Comparison of ENCODE assay signal across 24 cellular contexts in the genomic region with DNA sequence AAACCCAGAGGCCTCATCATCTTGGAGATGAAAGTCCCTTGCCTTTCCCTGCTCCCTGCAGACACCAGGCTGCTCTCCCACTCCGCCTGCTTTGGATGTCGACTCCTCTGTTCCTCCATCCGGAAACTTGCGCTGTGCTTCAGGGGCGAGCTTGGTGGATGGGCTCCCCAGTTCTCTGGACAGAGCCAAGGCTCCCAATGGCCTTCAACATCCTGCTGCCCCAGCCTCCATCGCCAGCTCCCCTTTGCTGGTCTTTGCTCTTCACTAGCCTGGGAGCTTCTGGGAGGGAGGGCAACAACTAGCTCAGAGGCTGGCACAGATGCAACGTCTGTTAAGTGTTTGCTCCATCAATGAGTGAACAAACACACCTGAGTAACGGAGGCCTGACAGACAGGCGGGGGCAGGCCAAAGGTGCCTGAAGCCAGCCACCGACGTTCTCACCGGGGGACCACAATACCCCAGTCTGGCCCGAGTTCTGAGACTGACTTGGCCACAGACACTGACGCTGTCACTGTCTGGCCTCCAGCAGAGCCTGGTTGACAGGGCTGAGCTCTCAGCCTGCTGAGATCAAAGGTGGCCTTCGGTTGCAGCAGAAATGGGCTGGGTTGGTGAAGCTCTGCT. TPM values are rescaled to one million over a fixed set of nuclear protein-coding genes. Genes with fewer than 3 reads are reported as not detected.
DNase-seq lines count a peak whose midpoint lies in the region; ATAC-seq and TF ChIP-seq lines count a peak whose summit lies in the region.
"Had no signal": no experiment of that assay in that cellular context is flagged by ENCODE, and none has a peak within 500 bp of the region (broad histone marks: within the 10 kb centered on the region; RNA-seq: fewer than 3 reads in every experiment).

No MANE protein-coding gene starts in this region.

- H3K4me3 ChIP-seq in RWPE2 (ENCODE audit: severe bottlenecking) (no peak overlapping the region), lung (no peak overlapping the region)
- H3K4me3 ChIP-seq: colonic mucosa had no signal

- H3K4me1 ChIP-seq in RWPE2 (ENCODE audit: insufficient read depth, poor library complexity, severe bottlenecking) (no peaks in the 10 kb centered on the region), lung (ENCODE audit: control insufficient read depth in 2 of 2, insufficient read depth in 2 of 2, low read length in 2 of 2) (peaks cover 0 to 9% of the 10 kb centered on the region in 2 donors)
- H3K4me1 ChIP-seq: colonic mucosa, foreskin keratinocyte had no signal

- no peaks in the 10 kb centered on the region for H3K36me3 ChIP-seq in RWPE2 (ENCODE audit: low read depth)
- no peaks in the 10 kb centered on the region for H3K36me3 ChIP-seq in lung (ENCODE audit: control insufficient read depth in 2 of 2, insufficient read depth in 2 of 2, low read length in 2 of 2)
- H3K36me3 ChIP-seq: colonic mucosa, WERI-Rb-1 had no signal

- DNase-seq in natural killer cell (no peak), RWPE2 (ENCODE audit: low spot score) (no peak), lung (ENCODE audit: low spot score) (peak; percentile 52), endothelial cell (ENCODE audit: low spot score) (no peak)
- no peak for DNase-seq in natural killer cell treated with Interleukin-12 subunit alpha and Interleukin-12 subunit beta and Interleukin-15 and Interleukin-18, amount 100 ng/mL, for 72 hours (ENCODE audit: low spot score)
- DNase-seq: activated CD4-positive, alpha-beta memory T cell treated with anti-CD3 and anti-CD28 coated beads for 36 hours; activated T-cell treated with anti-CD3 and anti-CD28 coated beads, Interleukin-2, amount 50 U/mL, for 1 hour; Calu3; colonic mucosa; foreskin keratinocyte; H9; hypothalamus; IMR-90; nucleus accumbens; stimulated activated naive CD8-positive, alpha-beta T cell treated with anti-CD3 and anti-CD28 coated beads, Interleukin-15, Interleukin-2, amounts not matched to agents 100 U/mL and 50 U/mL, for 24 hours; trophoblast cell; WERI-Rb-1 had no signal

- ATAC-seq in natural killer cell (peak; percentile 48 to 75 (median 66)), RWPE2 (ENCODE audit: low read depth) (0 out of 3 replicates have a peak, but pooled peaks have one; percentile 10), lung (ENCODE audit: insufficient read depth, low FRiP score) (peak; percentile 22), HG02973 (IDR thresholded peaks at IDR 0.05; ENCODE audit: unreplicated experiment) (no peak), GM19324 (IDR thresholded peaks at IDR 0.05; ENCODE audit: low FRiP score, unreplicated experiment) (no peak), HG03196 (IDR thresholded peaks at IDR 0.05; ENCODE audit: unreplicated experiment) (no peak)
- ATAC-seq in natural killer cell treated with Interleukin-12 subunit alpha and Interleukin-12 subunit beta and Interleukin-15 and Interleukin-18, amount 100 ng/mL, for 72 hours, result no peak
- ATAC-seq: activated naive CD4-positive, alpha-beta T cell treated with anti-CD3 and anti-CD28 coated beads, Interleukin-2, amount 50 U/mL, for 72 hours; foreskin keratinocyte; right cardiac atrium; stimulated activated naive CD8-positive, alpha-beta T cell treated with anti-CD3 and anti-CD28 coated beads, Interleukin-15, Interleukin-2, amounts not matched to agents 100 U/mL and 50 U/mL, for 24 hours had no signal

- H3K4me1 Mint-ChIP-seq in natural killer cell (peaks cover 45 to 47% of the 10 kb centered on the region in 2 donors), endothelial cell (ENCODE audit: unreplicated experiment) (peaks cover 2% of the 10 kb centered on the region)
- peaks cover 34 to 41% of the 10 kb centered on the region in 2 donors for H3K4me1 Mint-ChIP-seq in natural killer cell treated with Interleukin-12 subunit alpha and Interleukin-12 subunit beta and Interleukin-15 and Interleukin-18, amount 100 ng/mL, for 72 hours (ENCODE audit: low read depth in 2 of 2)
- H3K4me1 Mint-ChIP-seq: H9 had no signal

- peaks cover 8% of the 10 kb centered on the region for H3K36me3 Mint-ChIP-seq in natural killer cell
- H3K36me3 Mint-ChIP-seq in natural killer cell treated with Interleukin-12 subunit alpha and Interleukin-12 subunit beta and Interleukin-15 and Interleukin-18, amount 100 ng/mL, for 72 hours, result peaks cover 9% of the 10 kb centered on the region
- H3K36me3 Mint-ChIP-seq in endothelial cell (ENCODE audit: low read depth, unreplicated experiment), result peaks cover 12% of the 10 kb centered on the region
- H3K36me3 Mint-ChIP-seq: activated CD4-positive, alpha-beta memory T cell treated with anti-CD3 and anti-CD28 coated beads for 36 hours had no signal

- H3K9me3 ChIP-seq in RWPE2 (ENCODE audit: severe bottlenecking) (peaks cover 3% of the 10 kb centered on the region), lung (ENCODE audit: control insufficient read depth in 2 of 2, insufficient read depth in 1 of 2, low read length in 1 of 2) (peaks cover 0 to 4% of the 10 kb centered on the region in 2 donors)
- H3K9me3 ChIP-seq: colonic mucosa had no signal

- H3K27ac ChIP-seq in RWPE2 (ENCODE audit: poor library complexity, severe bottlenecking) (no peak overlapping the region), lung (ENCODE audit: low read depth in 1 of 2, low read length in 1 of 2) (no peak overlapping the region)
- H3K27ac ChIP-seq: colonic mucosa, foreskin keratinocyte, WERI-Rb-1 had no signal

- H3K27ac Mint-ChIP-seq in natural killer cell (peak overlapping the region; percentile 56 to 94), endothelial cell (ENCODE audit: unreplicated experiment) (no peak overlapping the region)
- no peak overlapping the region for H3K27ac Mint-ChIP-seq in natural killer cell treated with Interleukin-12 subunit alpha and Interleukin-12 subunit beta and Interleukin-15 and Interleukin-18, amount 100 ng/mL, for 72 hours
- H3K27ac Mint-ChIP-seq: activated CD4-positive, alpha-beta memory T cell treated with anti-CD3 and anti-CD28 coated beads for 36 hours; mesothelial cell of epicardium had no signal

- TF ChIP-seq CTCF in natural killer cell (IDR thresholded peaks at IDR 0.05), result no peak
- no peak for TF ChIP-seq CTCF in RWPE2 (IDR thresholded peaks at IDR 0.05; ENCODE audit: poor library complexity, severe bottlenecking)
- TF ChIP-seq CTCF in lung (IDR thresholded peaks at IDR 0.05; ENCODE audit: control extremely low read depth, extremely low read depth), result no peak
- TF ChIP-seq CTCF in endothelial cell (IDR thresholded peaks at IDR 0.05; ENCODE audit: unreplicated experiment), result no peak

- H3K4me3 Mint-ChIP-seq in natural killer cell (peak overlapping the region; percentile 31), endothelial cell (ENCODE audit: unreplicated experiment) (no peak overlapping the region)
- H3K4me3 Mint-ChIP-seq in natural killer cell treated with Interleukin-12 subunit alpha and Interleukin-12 subunit beta and Interleukin-15 and Interleukin-18, amount 100 ng/mL, for 72 hours, result no peak overlapping the region
- H3K4me3 Mint-ChIP-seq: activated CD4-positive, alpha-beta memory T cell treated with anti-CD3 and anti-CD28 coated beads for 36 hours; H9; mesothelial cell of epicardium had no signal

- H3K9me3 Mint-ChIP-seq in natural killer cell (peaks cover 5 to 6% of the 10 kb centered on the region in 2 donors), endothelial cell (ENCODE audit: unreplicated experiment) (no peaks in the 10 kb centered on the region)
- H3K9me3 Mint-ChIP-seq in natural killer cell treated with Interleukin-12 subunit alpha and Interleukin-12 subunit beta and Interleukin-15 and Interleukin-18, amount 100 ng/mL, for 72 hours, result peaks cover 3% of the 10 kb centered on the region

- no peaks in the 10 kb centered on the region for H3K27me3 ChIP-seq in RWPE2 (ENCODE audit: insufficient read depth, poor library complexity, severe bottlenecking)
- H3K27me3 ChIP-seq in lung (ENCODE audit: control insufficient read depth, insufficient read depth), result no peaks in the 10 kb centered on the region
- H3K27me3 ChIP-seq: colonic mucosa had no signal

- 63 to 78% methylated on average over 15 of the region's 15 CpGs for WGBS in lung, 2 donors

- intact Hi-C loops in natural killer cell (cut with micrococcal nuclease), result no loop called here

- H3K27me3 Mint-ChIP-seq in natural killer cell (ENCODE audit: low read depth in 2 of 2) (peaks cover 0 to 9% of the 10 kb centered on the region in 2 donors), endothelial cell (ENCODE audit: unreplicated experiment) (peaks cover 8% of the 10 kb centered on the region)
- H3K27me3 Mint-ChIP-seq in natural killer cell treated with Interleukin-12 subunit alpha and Interleukin-12 subunit beta and Interleukin-15 and Interleukin-18, amount 100 ng/mL, for 72 hours, result peaks cover 6 to 8% of the 10 kb centered on the region in 2 donors
- H3K27me3 Mint-ChIP-seq: activated CD4-positive, alpha-beta memory T cell treated with anti-CD3 and anti-CD28 coated beads for 36 hours had no signal

RNA-seq across cellular contexts. Expression of gene RGMA, which starts 39.0 kb away (rescaled TPM):
- not detected for total RNA-seq in natural killer cell
- total RNA-seq in natural killer cell treated with Interleukin-12 subunit alpha and Interleukin-12 subunit beta and Interleukin-15 and Interleukin-18, amount 100 ng/mL, for 72 hours, result not detected
- total RNA-seq in lung, result 10 to 100 TPM in 1 of 2 donors, 1 to 10 TPM in 1; 6.6 to 11.3 TPM
- 1 to 10 TPM; 2.3 to 3.4 TPM for polyA plus RNA-seq in lung
- total RNA-seq in endothelial cell (ENCODE audit: unreplicated experiment), result 5.7 TPM
- total RNA-seq: T-helper 1 cell treated with Interleukin-12 subunit alpha and Interleukin-12 subunit beta and Interleukin-4 antibody, amounts not matched to agents 30 ng/mL and 1 ng/mL, for 36 hours had no signal

Comparison
In these comparisons a context has a peak if more than half of its experiments do, and no peak if none do; other contexts are left out.
1. ATAC-seq: peak in natural killer cell (3 of 3), RWPE2 (single experiment) and lung (single experiment); none in natural killer cell treated with Interleukin-12 subunit alpha and Interleukin-12 subunit beta and Interleukin-15 and Interleukin-18, amount 100 ng/mL, for 72 hours (0 of 2), HG02973 (single experiment), GM19324 (single experiment) and HG03196 (single experiment).
2. H3K27ac Mint-ChIP-seq: peak in natural killer cell (2 of 2); none in natural killer cell treated with Interleukin-12 subunit alpha and Interleukin-12 subunit beta and Interleukin-15 and Interleukin-18, amount 100 ng/mL, for 72 hours (0 of 2) and endothelial cell (single experiment).